ENCODE assay signal across 8 cellular contexts in the genomic region with DNA sequence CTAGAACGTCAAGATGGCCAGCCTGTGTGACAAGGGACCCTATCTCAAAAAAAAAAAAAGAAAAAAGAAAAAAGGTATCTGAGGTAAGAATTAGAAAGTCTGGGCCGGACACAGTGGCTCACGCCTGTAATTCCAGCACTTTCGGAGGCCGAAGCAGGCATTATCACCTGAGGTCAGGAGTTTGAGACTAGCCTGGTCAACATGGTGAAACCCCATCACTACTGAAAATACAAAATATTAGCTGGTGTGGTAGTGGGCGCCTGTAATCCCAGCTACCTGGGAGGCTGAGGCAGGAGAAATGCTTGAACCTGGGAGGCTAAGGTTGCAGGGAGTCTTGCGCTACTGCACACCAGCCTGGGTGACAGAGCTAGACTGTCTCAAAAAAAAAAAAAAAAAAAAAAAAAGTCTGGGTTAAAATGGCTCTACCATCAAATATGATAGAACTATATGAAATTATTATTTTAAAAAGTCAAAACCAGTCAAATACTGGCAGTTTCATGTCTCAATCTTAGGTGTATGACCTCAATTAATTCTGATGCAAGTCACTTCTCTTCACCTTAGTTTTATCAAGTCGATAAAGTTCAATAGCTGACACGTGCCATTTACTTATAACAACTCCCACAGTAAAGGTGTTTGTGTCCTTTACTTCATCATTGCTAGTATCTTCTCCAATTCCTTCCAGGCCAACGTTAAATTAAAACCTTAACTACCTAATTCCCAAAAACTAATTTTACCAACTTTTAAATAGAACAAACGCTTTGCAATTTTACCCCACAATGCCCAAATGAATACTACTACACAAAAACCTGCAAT. TPM values are rescaled to one million over a fixed set of nuclear protein-coding genes. Genes with fewer than 3 reads are reported as not detected.
DNase-seq lines count a peak whose midpoint lies in the region; ATAC-seq and TF ChIP-seq lines count a peak whose summit lies in the region.

No MANE protein-coding gene starts in this region.

- H3K9me3 Mint-ChIP-seq in mesothelial cell of epicardium: no peaks in the 10 kb centered on the region

- TF ChIP-seq CTCF in 22Rv1 (IDR thresholded peaks at IDR 0.05): no peak
- TF ChIP-seq CTCF in HL-60 (IDR thresholded peaks at IDR 0.05; ENCODE audit: insufficient read depth, low read length): no peak
- no peak for TF ChIP-seq CTCF in body of pancreas (IDR thresholded peaks at IDR 0.05)
- TF ChIP-seq CTCF in mesothelial cell of epicardium (IDR thresholded peaks at IDR 0.05; ENCODE audit: unreplicated experiment): no peak

- peak overlapping the region; percentile 57 for H3K4me3 ChIP-seq in HL-60 (replicated peaks; ENCODE audit: insufficient read depth, low read length)
- H3K4me3 ChIP-seq in body of pancreas: peak overlapping the region; percentile 77 to 95

- ATAC-seq in body of pancreas (no peak), HG03354 (IDR thresholded peaks at IDR 0.05; ENCODE audit: poor library complexity, severe bottlenecking, unreplicated experiment) (no peak), HG03280 (IDR thresholded peaks at IDR 0.05; ENCODE audit: unreplicated experiment) (no peak), HG03378 (IDR thresholded peaks at IDR 0.05; ENCODE audit: unreplicated experiment) (no peak)

- intact Hi-C loops in body of pancreas (cut with DNase I): no loop called here

- H3K27ac ChIP-seq in 22Rv1 (peak overlapping the region; percentile 77), HL-60 (replicated peaks) (peak overlapping the region; percentile 96), body of pancreas (peak overlapping the region in 3 of 4 donors; percentile 78 to 87 (median 85))

- peak overlapping the region; percentile 82 for H3K4me3 Mint-ChIP-seq in mesothelial cell of epicardium

- H3K36me3 ChIP-seq in body of pancreas (replicated peaks in 1 of 2; ENCODE audit: insufficient read depth in 1 of 2, low read depth in 2 of 2): peaks cover 11 to 12% of the 10 kb centered on the region in 2 donors

- H3K9me3 ChIP-seq in body of pancreas: no peaks in the 10 kb centered on the region

- 63 to 65% methylated on average over 11 of the region's 11 CpGs for WGBS in body of pancreas, 2 donors

- TF ChIP-seq POLR2A in body of pancreas (IDR thresholded peaks at IDR 0.05): no peak

- peaks cover 31% of the 10 kb centered on the region for H3K36me3 Mint-ChIP-seq in mesothelial cell of epicardium

- peaks cover 24% of the 10 kb centered on the region for H3K4me1 Mint-ChIP-seq in mesothelial cell of epicardium

- no peak for DNase-seq in HL-60 (ENCODE audit: low read depth in 1 of 2, low spot score in 1 of 2)
- no peak for DNase-seq in body of pancreas
- DNase-seq in mesothelial cell of epicardium (ENCODE audit: low spot score in 2 of 2, unreplicated experiment in 2 of 2): no peak
- DNase-seq in NCI-H1694 treated with DMSO at 0.1 percent for 48 hours (lab: John Stamatoyannopoulos, UW): no peak

- H3K27me3 Mint-ChIP-seq in mesothelial cell of epicardium (ENCODE audit: low read depth): no peaks in the 10 kb centered on the region

- H3K4me1 ChIP-seq in body of pancreas: peaks cover 23% of the 10 kb centered on the region

- peak overlapping the region; percentile 98 for H3K27ac Mint-ChIP-seq in mesothelial cell of epicardium

- no peaks in the 10 kb centered on the region for H3K27me3 ChIP-seq in HL-60 (ENCODE audit: insufficient read depth, poor library complexity, severe bottlenecking)
- no peaks in the 10 kb centered on the region for H3K27me3 ChIP-seq in body of pancreas

RNA-seq across cellular contexts. Expression of gene RPS23, which starts 1.1 kb away (rescaled TPM):
- total RNA-seq in body of pancreas (1,000 to 10,000 TPM in 1 of 2 donors, 100 to 1,000 TPM in 1; 953 to 1,329 TPM), mesothelial cell of epicardium (2,105 to 2,236 TPM (median 2,214 TPM) in 3 replicates)
